In the genomic region with DNA sequence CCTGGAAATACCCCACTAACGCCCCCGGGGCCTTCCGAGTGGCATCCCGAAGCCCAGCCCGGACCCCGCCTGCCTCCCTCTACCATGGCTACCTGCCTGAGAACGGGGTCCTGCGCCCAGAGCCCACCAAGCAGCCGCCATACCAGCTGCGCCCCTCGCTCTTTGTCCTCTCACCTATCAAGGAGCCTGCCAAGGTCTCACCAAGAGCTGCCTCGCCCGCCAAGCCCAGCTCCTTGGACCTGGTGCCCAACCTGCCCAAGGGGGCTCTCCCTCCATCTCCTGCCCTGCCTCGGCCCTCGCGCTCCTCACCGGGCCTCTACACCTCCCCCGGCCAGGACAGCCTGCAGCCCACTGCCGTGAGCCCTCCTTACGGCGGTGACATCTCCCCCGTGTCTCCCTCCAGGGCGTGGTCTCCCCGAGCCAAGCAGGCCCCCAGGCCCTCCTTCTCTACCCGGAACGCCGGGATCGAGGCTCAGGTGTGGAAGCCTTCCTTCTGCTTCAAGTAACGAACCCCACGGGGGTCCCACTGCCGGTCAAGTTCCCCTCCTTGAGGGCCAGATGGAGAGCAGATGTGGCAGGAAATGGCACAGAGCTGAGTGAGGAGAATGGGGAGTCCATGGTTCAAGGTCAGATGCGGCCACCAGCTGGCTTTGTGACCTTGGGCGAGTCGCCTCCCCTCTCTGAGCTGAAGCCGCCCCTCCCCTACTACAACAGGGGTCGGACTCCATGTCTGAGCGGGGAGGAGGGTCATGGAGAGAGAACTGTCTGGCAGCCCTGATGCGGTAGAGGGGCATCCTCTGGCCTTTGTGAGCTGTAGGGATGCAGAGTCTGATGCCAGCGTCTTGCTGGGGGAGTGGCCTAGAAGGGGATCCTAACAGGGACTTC, we compare ENCODE assay signal across 1 cellular context.
TF ChIP-seq lines count a peak whose summit lies in the region.

No MANE protein-coding gene starts in this region.

TF ChIP-seq in HepG2, 621 proteins besides CTCF, POLR2A, EP300 and RAD21 (continued from another document):
- no peak for TF ChIP-seq WIZ (CRISPR knock-in tag; IDR thresholded peaks at IDR 0.05)
- TF ChIP-seq, protein P1, sequence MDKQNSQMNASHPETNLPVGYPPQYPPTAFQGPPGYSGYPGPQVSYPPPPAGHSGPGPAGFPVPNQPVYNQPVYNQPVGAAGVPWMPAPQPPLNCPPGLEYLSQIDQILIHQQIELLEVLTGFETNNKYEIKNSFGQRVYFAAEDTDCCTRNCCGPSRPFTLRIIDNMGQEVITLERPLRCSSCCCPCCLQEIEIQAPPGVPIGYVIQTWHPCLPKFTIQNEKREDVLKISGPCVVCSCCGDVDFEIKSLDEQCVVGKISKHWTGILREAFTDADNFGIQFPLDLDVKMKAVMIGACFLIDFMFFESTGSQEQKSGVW (CRISPR knock-in tag; IDR thresholded peaks at IDR 0.05; ENCODE audit: borderline replicate concordance): no peak
- TF ChIP-seq, protein P2, sequence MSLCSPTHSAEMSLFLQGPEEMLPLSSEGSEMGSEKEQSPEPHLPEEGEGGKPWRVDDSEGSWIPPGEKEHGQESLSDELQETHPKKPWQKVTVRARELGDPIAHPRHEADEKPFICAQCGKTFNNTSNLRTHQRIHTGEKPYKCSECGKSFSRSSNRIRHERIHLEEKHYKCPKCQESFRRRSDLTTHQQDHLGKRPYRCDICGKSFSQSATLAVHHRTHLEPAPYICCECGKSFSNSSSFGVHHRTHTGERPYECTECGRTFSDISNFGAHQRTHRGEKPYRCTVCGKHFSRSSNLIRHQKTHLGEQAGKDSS (CRISPR knock-in tag; IDR thresholded peaks at IDR 0.05; ENCODE audit: borderline replicate concordance, low read depth): no peak
- TF ChIP-seq ZNF629 (CRISPR knock-in tag; conservative IDR thresholded peaks at IDR 0.05): no peak
- TF ChIP-seq ELF1 (CRISPR knock-in tag; IDR thresholded peaks at IDR 0.05): no peak
- TF ChIP-seq ZNF335 (CRISPR knock-in tag; IDR thresholded peaks at IDR 0.05): no peak
- TF ChIP-seq, protein P3, sequence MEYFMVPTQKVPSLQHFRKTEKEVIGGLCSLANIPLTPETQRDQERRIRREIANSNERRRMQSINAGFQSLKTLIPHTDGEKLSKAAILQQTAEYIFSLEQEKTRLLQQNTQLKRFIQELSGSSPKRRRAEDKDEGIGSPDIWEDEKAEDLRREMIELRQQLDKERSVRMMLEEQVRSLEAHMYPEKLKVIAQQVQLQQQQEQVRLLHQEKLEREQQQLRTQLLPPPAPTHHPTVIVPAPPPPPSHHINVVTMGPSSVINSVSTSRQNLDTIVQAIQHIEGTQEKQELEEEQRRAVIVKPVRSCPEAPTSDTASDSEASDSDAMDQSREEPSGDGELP (IDR thresholded peaks at IDR 0.05; ENCODE audit: borderline replicate concordance, low read depth): peak; percentile 32; the same call in 1 of the 2 replicates
- TF ChIP-seq, protein P4, sequence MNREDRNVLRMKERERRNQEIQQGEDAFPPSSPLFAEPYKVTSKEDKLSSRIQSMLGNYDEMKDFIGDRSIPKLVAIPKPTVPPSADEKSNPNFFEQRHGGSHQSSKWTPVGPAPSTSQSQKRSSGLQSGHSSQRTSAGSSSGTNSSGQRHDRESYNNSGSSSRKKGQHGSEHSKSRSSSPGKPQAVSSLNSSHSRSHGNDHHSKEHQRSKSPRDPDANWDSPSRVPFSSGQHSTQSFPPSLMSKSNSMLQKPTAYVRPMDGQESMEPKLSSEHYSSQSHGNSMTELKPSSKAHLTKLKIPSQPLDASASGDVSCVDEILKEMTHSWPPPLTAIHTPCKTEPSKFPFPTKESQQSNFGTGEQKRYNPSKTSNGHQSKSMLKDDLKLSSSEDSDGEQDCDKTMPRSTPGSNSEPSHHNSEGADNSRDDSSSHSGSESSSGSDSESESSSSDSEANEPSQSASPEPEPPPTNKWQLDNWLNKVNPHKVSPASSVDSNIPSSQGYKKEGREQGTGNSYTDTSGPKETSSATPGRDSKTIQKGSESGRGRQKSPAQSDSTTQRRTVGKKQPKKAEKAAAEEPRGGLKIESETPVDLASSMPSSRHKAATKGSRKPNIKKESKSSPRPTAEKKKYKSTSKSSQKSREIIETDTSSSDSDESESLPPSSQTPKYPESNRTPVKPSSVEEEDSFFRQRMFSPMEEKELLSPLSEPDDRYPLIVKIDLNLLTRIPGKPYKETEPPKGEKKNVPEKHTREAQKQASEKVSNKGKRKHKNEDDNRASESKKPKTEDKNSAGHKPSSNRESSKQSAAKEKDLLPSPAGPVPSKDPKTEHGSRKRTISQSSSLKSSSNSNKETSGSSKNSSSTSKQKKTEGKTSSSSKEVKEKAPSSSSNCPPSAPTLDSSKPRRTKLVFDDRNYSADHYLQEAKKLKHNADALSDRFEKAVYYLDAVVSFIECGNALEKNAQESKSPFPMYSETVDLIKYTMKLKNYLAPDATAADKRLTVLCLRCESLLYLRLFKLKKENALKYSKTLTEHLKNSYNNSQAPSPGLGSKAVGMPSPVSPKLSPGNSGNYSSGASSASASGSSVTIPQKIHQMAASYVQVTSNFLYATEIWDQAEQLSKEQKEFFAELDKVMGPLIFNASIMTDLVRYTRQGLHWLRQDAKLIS (CRISPR knock-in tag; IDR thresholded peaks at IDR 0.05): no peak
- no peak for TF ChIP-seq ZNF33A (CRISPR knock-in tag; IDR thresholded peaks at IDR 0.05; ENCODE audit: borderline replicate concordance)
- TF ChIP-seq ZZZ3 (CRISPR knock-in tag; IDR thresholded peaks at IDR 0.05; ENCODE audit: borderline replicate concordance): no peak
- TF ChIP-seq SP140L (CRISPR knock-in tag; IDR thresholded peaks at IDR 0.05; ENCODE audit: borderline replicate concordance): no peak
- TF ChIP-seq RFX5 (IDR thresholded peaks at IDR 0.05; ENCODE audit: low read depth, low read length): no peak
- no peak for TF ChIP-seq ETV5 (CRISPR knock-in tag; IDR thresholded peaks at IDR 0.05; ENCODE audit: borderline replicate concordance)
- TF ChIP-seq, protein P5, sequence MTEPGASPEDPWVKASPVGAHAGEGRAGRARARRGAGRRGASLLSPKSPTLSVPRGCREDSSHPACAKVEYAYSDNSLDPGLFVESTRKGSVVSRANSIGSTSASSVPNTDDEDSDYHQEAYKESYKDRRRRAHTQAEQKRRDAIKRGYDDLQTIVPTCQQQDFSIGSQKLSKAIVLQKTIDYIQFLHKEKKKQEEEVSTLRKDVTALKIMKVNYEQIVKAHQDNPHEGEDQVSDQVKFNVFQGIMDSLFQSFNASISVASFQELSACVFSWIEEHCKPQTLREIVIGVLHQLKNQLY (CRISPR knock-in tag; IDR thresholded peaks at IDR 0.05): no peak
- TF ChIP-seq, protein P6, sequence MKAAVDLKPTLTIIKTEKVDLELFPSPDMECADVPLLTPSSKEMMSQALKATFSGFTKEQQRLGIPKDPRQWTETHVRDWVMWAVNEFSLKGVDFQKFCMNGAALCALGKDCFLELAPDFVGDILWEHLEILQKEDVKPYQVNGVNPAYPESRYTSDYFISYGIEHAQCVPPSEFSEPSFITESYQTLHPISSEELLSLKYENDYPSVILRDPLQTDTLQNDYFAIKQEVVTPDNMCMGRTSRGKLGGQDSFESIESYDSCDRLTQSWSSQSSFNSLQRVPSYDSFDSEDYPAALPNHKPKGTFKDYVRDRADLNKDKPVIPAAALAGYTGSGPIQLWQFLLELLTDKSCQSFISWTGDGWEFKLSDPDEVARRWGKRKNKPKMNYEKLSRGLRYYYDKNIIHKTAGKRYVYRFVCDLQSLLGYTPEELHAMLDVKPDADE (CRISPR knock-in tag; IDR thresholded peaks at IDR 0.05): no peak
- no peak for TF ChIP-seq ZNF296 (CRISPR knock-in tag; conservative IDR thresholded peaks at IDR 0.05)
- no peak for TF ChIP-seq FOXP1 (IDR thresholded peaks at IDR 0.05)
- TF ChIP-seq FOXP1 (CRISPR knock-in tag; IDR thresholded peaks at IDR 0.05): no peak
- no peak for TF ChIP-seq HDAC1 (CRISPR knock-in tag; IDR thresholded peaks at IDR 0.05)
- TF ChIP-seq RFXANK (CRISPR knock-in tag; IDR thresholded peaks at IDR 0.05): no peak
- TF ChIP-seq, protein P7, sequence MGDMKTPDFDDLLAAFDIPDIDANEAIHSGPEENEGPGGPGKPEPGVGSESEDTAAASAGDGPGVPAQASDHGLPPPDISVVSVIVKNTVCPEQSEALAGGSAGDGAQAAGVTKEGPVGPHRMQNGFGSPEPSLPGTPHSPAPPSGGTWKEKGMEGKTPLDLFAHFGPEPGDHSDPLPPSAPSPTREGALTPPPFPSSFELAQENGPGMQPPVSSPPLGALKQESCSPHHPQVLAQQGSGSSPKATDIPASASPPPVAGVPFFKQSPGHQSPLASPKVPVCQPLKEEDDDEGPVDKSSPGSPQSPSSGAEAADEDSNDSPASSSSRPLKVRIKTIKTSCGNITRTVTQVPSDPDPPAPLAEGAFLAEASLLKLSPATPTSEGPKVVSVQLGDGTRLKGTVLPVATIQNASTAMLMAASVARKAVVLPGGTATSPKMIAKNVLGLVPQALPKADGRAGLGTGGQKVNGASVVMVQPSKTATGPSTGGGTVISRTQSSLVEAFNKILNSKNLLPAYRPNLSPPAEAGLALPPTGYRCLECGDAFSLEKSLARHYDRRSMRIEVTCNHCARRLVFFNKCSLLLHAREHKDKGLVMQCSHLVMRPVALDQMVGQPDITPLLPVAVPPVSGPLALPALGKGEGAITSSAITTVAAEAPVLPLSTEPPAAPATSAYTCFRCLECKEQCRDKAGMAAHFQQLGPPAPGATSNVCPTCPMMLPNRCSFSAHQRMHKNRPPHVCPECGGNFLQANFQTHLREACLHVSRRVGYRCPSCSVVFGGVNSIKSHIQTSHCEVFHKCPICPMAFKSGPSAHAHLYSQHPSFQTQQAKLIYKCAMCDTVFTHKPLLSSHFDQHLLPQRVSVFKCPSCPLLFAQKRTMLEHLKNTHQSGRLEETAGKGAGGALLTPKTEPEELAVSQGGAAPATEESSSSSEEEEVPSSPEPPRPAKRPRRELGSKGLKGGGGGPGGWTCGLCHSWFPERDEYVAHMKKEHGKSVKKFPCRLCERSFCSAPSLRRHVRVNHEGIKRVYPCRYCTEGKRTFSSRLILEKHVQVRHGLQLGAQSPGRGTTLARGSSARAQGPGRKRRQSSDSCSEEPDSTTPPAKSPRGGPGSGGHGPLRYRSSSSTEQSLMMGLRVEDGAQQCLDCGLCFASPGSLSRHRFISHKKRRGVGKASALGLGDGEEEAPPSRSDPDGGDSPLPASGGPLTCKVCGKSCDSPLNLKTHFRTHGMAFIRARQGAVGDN (CRISPR knock-in tag; IDR thresholded peaks at IDR 0.05): peak; percentile 33; the same call in 1 of the 2 replicates
- no peak for TF ChIP-seq BRD4 (CRISPR knock-in tag; IDR thresholded peaks at IDR 0.05)
- TF ChIP-seq HNF4A (CRISPR knock-in tag; IDR thresholded peaks at IDR 0.05): peak; percentile 51
- no peak for TF ChIP-seq ISX (CRISPR knock-in tag; conservative IDR thresholded peaks at IDR 0.05)
- no peak for TF ChIP-seq ZNF441 (CRISPR knock-in tag; IDR thresholded peaks at IDR 0.05; ENCODE audit: borderline replicate concordance)
TF ChIP-seq in HepG2: peak in this region for 7.
